In genomic region chr13:94339116-94339687, GRCh38 we compare ENCODE assay signal across 18 cellular contexts.
DNase-seq lines count a peak whose midpoint lies in the region; ATAC-seq and TF ChIP-seq lines count a peak whose summit lies in the region.
"Had no signal": no experiment of that assay in that cellular context is flagged by ENCODE, and none has a peak within 500 bp of the region (broad histone marks: within the 10 kb centered on the region; RNA-seq: fewer than 3 reads in every experiment).

No MANE protein-coding gene starts in this region.

- TF ChIP-seq CTCF in fibroblast of villous mesenchyme (IDR thresholded peaks at IDR 0.05; ENCODE audit: insufficient read depth, low read depth, low read length) = no peak

- H3K4me3 ChIP-seq in fibroblast of villous mesenchyme (ENCODE audit: low read depth, low read length) = no peak overlapping the region
- H3K4me3 ChIP-seq: BLaER1, GM23248 had no signal

- DNase-seq in Right ventricle myocardium superior = no peak
- no peak for DNase-seq in cardiac septum (ENCODE audit: low spot score)
- DNase-seq in amniotic epithelial cell (ENCODE audit: low read depth) = peak; percentile 60
- peak; percentile 75 for DNase-seq in fibroblast of villous mesenchyme (ENCODE audit: low read depth)
- DNase-seq in left lobe of liver (ENCODE audit: low spot score) = no peak
- DNase-seq in epidermal melanocyte (ENCODE audit: insufficient read length, low spot score) = no peak
- DNase-seq in stimulated activated CD4-positive, alpha-beta T cell treated with anti-CD3 and anti-CD28 coated beads, Interleukin-2, amount 100 ng/mL, for 24 hours = no peak
- DNase-seq: Caco-2; CD4-positive, CD25-positive, alpha-beta regulatory T cell; CD8-positive, alpha-beta T cell; DMS153; DND-41; GM23248; H9; HFFc6 had no signal

- intact Hi-C loops in Right ventricle myocardium superior (cut with DNase I) (no loop called here), cardiac septum (cut with DNase I) (no loop called here)

- peak; percentile 12 for ATAC-seq in Right ventricle myocardium superior (ENCODE audit: poor library complexity)
- ATAC-seq in left lobe of liver = peak; percentile 39
- no peak for ATAC-seq in HG02642 (IDR thresholded peaks at IDR 0.05; ENCODE audit: poor library complexity, unreplicated experiment)
- ATAC-seq: CD8-positive, alpha-beta T cell; HCT116 had no signal

Comparison
In these comparisons a context has a peak if more than half of its experiments do, and no peak if none do; other contexts are left out.
1. DNase-seq: peak in amniotic epithelial cell (single experiment) and fibroblast of villous mesenchyme (single experiment); none in Right ventricle myocardium superior (single experiment), cardiac septum (single experiment), left lobe of liver (single experiment), epidermal melanocyte (single experiment) and stimulated activated CD4-positive, alpha-beta T cell treated with anti-CD3 and anti-CD28 coated beads, Interleukin-2, amount 100 ng/mL, for 24 hours (0 of 2).